In the genomic region with DNA sequence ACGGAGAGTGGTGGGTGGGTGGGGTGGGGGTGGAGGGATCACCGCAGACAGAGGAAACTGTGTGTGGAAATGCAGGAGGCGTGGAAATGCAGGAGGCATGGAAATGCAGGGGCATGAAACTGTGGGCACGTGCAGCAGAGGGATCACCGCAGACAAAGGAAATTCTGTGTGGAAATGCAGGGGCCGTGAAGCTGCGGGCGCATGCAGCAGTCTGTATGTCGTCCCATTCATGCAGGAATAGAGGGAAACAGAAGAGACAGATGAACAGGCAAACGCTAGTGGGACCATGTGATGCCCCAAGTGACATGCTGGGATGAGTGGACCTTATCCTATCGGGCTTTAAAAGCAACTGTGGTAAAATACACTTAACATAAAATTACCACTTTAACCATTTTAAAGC, we compare ENCODE assay signal across 27 cellular contexts.
"Had no signal": no experiment of that assay in that cellular context is flagged by ENCODE, and none has a peak within 500 bp of the region (broad histone marks: within the 10 kb centered on the region; RNA-seq: fewer than 3 reads in every experiment).

No MANE protein-coding gene starts in this region.

- H3K27ac ChIP-seq: coronary artery, gastrocnemius medialis, left lung, neutrophil, pancreas, prostate gland, skin epidermis, spleen, testis, tibial artery, upper lobe of right lung, uterus had no signal

- H3K27me3 Mint-ChIP-seq: stimulated activated memory B cell treated with anti-CD40 and anti-IgM and Interleukin-4, amounts not matched to agents 10 μg/mL and 1 μg/mL and 100 μg/mL, for 72 hours had no signal

- H3K4me3 Mint-ChIP-seq: effector memory CD8-positive, alpha-beta T cell; memory B cell; mesothelial cell of epicardium; naive B cell; natural killer cell treated with Interleukin-12 subunit alpha and Interleukin-12 subunit beta and Interleukin-15 and Interleukin-18, amount 100 ng/mL, for 72 hours; stimulated activated memory B cell treated with anti-CD40 and anti-IgM and Interleukin-4, amounts not matched to agents 10 μg/mL and 1 μg/mL and 100 μg/mL, for 72 hours had no signal

- H3K36me3 Mint-ChIP-seq: memory B cell; naive B cell; natural killer cell treated with Interleukin-12 subunit alpha and Interleukin-12 subunit beta and Interleukin-15 and Interleukin-18, amount 100 ng/mL, for 72 hours; stimulated activated memory B cell treated with anti-CD40 and anti-IgM and Interleukin-4, amounts not matched to agents 10 μg/mL and 1 μg/mL and 100 μg/mL, for 72 hours had no signal

- H3K4me3 ChIP-seq: coronary artery, gastrocnemius medialis, left lung, lung, mucosa of descending colon, pancreas, prostate gland, skin epidermis, spleen, testis, tibial artery, upper lobe of right lung, uterus had no signal

- H3K4me1 Mint-ChIP-seq: naive B cell; stimulated activated memory B cell treated with anti-CD40 and anti-IgM and Interleukin-4, amounts not matched to agents 10 μg/mL and 1 μg/mL and 100 μg/mL, for 72 hours had no signal

- H3K27ac Mint-ChIP-seq: effector memory CD8-positive, alpha-beta T cell; memory B cell; mesothelial cell of epicardium; naive B cell; natural killer cell treated with Interleukin-12 subunit alpha and Interleukin-12 subunit beta and Interleukin-15 and Interleukin-18, amount 100 ng/mL, for 72 hours; stimulated activated memory B cell treated with anti-CD40 and anti-IgM and Interleukin-4, amounts not matched to agents 10 μg/mL and 1 μg/mL and 100 μg/mL, for 72 hours had no signal

- H3K9me3 Mint-ChIP-seq: effector memory CD8-positive, alpha-beta T cell; natural killer cell treated with Interleukin-12 subunit alpha and Interleukin-12 subunit beta and Interleukin-15 and Interleukin-18, amount 100 ng/mL, for 72 hours; stimulated activated memory B cell treated with anti-CD40 and anti-IgM and Interleukin-4, amounts not matched to agents 10 μg/mL and 1 μg/mL and 100 μg/mL, for 72 hours had no signal

- H3K4me1 ChIP-seq: left lung, prostate gland, testis, tibial artery, upper lobe of right lung, uterus had no signal

- H3K9me3 ChIP-seq: gastrocnemius medialis, left lung, mucosa of descending colon, neutrophil, pancreas, prostate gland, spleen, testis, tibial artery, upper lobe of right lung, uterus had no signal

- H3K36me3 ChIP-seq: gastrocnemius medialis, left lung, neutrophil, pancreas, prostate gland, spleen, tibial artery, upper lobe of right lung, uterus had no signal

- H3K27me3 ChIP-seq: gastrocnemius medialis, left lung, neutrophil, pancreas, spleen, testis, tibial artery, upper lobe of right lung, uterus had no signal

- DNase-seq: dermis blood vessel endothelial cell; effector memory CD8-positive, alpha-beta T cell; erythroblast; gastrocnemius medialis; kidney; left lung; mucosa of descending colon; naive B cell; pancreas; right cardiac atrium; spleen; stimulated activated CD4-positive, alpha-beta T cell treated with anti-CD3 and anti-CD28 coated beads, Interleukin-4, amount 100 ng/mL, for 4 hours; stimulated activated naive CD8-positive, alpha-beta T cell treated with anti-CD3 and anti-CD28 coated beads, Interleukin-15, Interleukin-2, amounts not matched to agents 100 U/mL and 50 U/mL, for 24 hours; substantia nigra; testis; tibial artery; upper lobe of right lung; uterus had no signal
